Comparison of ENCODE assay signal across 8 cellular contexts in the genomic region with DNA sequence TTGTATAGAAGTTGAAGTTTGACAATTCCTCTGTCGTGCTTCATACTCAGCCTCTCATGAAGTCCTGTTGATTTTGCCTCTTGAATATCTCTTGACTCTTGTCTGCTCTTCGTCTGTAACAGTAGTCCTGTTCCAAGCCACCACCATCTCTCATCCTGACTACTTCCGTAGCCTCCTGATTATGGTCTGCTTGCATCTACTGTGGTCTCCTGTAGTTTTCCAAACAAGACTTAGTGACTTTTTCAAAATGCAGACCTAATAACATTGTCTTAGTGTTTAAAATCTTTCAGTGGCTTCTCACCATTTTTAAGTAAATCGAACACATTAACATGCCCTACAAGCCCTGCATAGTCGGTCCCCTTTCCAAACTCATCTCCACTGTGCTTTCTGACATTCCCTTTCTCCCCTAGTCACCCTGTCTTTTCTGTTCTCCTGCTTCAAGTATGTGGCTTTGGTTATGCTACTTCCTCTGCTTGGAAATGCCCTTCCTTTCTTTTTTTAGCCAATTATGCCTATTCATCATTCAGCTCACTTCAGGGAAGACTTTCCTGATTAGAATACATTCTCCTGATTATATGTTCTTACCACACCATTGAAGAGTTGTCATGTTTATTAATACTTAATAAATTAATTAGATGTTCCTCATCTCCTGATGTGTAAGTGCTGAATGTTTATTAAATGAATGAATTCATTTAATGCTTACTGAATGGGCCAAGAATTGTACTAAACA. TPM values are rescaled to one million over a fixed set of nuclear protein-coding genes. Genes with fewer than 3 reads are reported as not detected.
DNase-seq lines count a peak whose midpoint lies in the region; TF ChIP-seq lines count a peak whose summit lies in the region.

No MANE protein-coding gene starts in this region.

- H3K9me2 ChIP-seq in DOHH2 (replicated peaks; ENCODE audit: control insufficient read depth, low read length) (no peaks in the 10 kb centered on the region), MM.1S (replicated peaks; ENCODE audit: insufficient read depth, low read length) (no peaks in the 10 kb centered on the region)

- peak overlapping the region; percentile 82 for H3K4me3 ChIP-seq in DOHH2 (ENCODE audit: low read length)
- H3K4me3 ChIP-seq in MM.1S (ENCODE audit: low read length) = peak overlapping the region; percentile 80

- TF ChIP-seq CTCF in DOHH2 (IDR thresholded peaks at IDR 0.05; ENCODE audit: low read depth, low read length, poor library complexity, severe bottlenecking) (no peak), MM.1S (IDR thresholded peaks at IDR 0.05; ENCODE audit: low read length) (no peak), neural crest cell (conservative IDR thresholded peaks at IDR 0.05) (no peak)

- peak overlapping the region; percentile 87 for H3K4me2 ChIP-seq in DOHH2 (ENCODE audit: low read length)
- peak overlapping the region; percentile 72 for H3K4me2 ChIP-seq in MM.1S (ENCODE audit: low read depth, low read length)

- H3K9me3 Mint-ChIP-seq in neural crest cell = no peaks in the 10 kb centered on the region

- H3K27me3 ChIP-seq in DOHH2 (ENCODE audit: control insufficient read depth, low read length) (no peaks in the 10 kb centered on the region), MM.1S (replicated peaks; ENCODE audit: insufficient read depth, low read length) (no peaks in the 10 kb centered on the region)

- no peaks in the 10 kb centered on the region for H3K36me3 ChIP-seq in DOHH2 (ENCODE audit: control insufficient read depth, low read length)
- H3K36me3 ChIP-seq in MM.1S (replicated peaks; ENCODE audit: insufficient read depth, low read length) = no peaks in the 10 kb centered on the region

- no peaks in the 10 kb centered on the region for H3K9me3 ChIP-seq in DOHH2 (ENCODE audit: control insufficient read depth, insufficient read depth, low read length)
- no peaks in the 10 kb centered on the region for H3K9me3 ChIP-seq in MM.1S (replicated peaks; ENCODE audit: insufficient read depth, low read length)

- peak overlapping the region; percentile 99 for H3K4me3 Mint-ChIP-seq in neural crest cell

- no peak overlapping the region for H2AFZ ChIP-seq in MM.1S (ENCODE audit: low read length)

- no peaks in the 10 kb centered on the region for H3F3A ChIP-seq in DOHH2 (ENCODE audit: control insufficient read depth, insufficient read depth)
- H3F3A ChIP-seq in MM.1S (ENCODE audit: insufficient read depth, low read length) = peaks cover 10% of the 10 kb centered on the region; the same call in 1 of the 2 replicates

- H3K4me1 ChIP-seq in DOHH2 (ENCODE audit: control insufficient read depth, low read length) (peaks cover 19% of the 10 kb centered on the region), MM.1S (ENCODE audit: low read length) (peaks cover 16% of the 10 kb centered on the region)

- H3K27ac ChIP-seq in DOHH2 (ENCODE audit: low read depth, low read length) (no peak overlapping the region), MM.1S (ENCODE audit: low read length) (no peak overlapping the region)

- H3K4me1 Mint-ChIP-seq in neural crest cell = peaks cover 34% of the 10 kb centered on the region

- H3K27me3 Mint-ChIP-seq in neural crest cell (ENCODE audit: low read depth) = no peaks in the 10 kb centered on the region

- H4K20me1 ChIP-seq in DOHH2 (ENCODE audit: control insufficient read depth, insufficient read depth, low read depth, low read length) (no peaks in the 10 kb centered on the region), MM.1S (ENCODE audit: insufficient read depth, low read length) (no peaks in the 10 kb centered on the region)

- H3K27ac Mint-ChIP-seq in neural crest cell (ENCODE audit: unreplicated experiment) = peak overlapping the region; percentile 10

- H3K36me3 Mint-ChIP-seq in neural crest cell (ENCODE audit: low read depth) = no peaks in the 10 kb centered on the region

- H3K79me2 ChIP-seq in DOHH2 (ENCODE audit: control insufficient read depth, low read length) (peaks cover 62% of the 10 kb centered on the region), MM.1S (ENCODE audit: low read length) (peaks cover 67% of the 10 kb centered on the region)

- DNase-seq in MM.1S (no peak), dermis blood vessel endothelial cell (peak; percentile 20), neural crest cell (ENCODE audit: low read depth, low spot score) (no peak), SW480 (ENCODE audit: low spot score) (no peak), NCI-H526 treated with DMSO at 0.1 percent for 48 hours (lab: John Stamatoyannopoulos, UW) (no peak), NCI-H774 (lab: John Stamatoyannopoulos, UW) (no peak), NOMO-1 (lab: John Stamatoyannopoulos, UW; ENCODE audit: unreplicated experiment in 2 of 2) (no peak)

- no peak overlapping the region; the same call in 1 of the 2 replicates for H3K9ac ChIP-seq in MM.1S (ENCODE audit: low read length)

RNA-seq across cellular contexts. Expression of a gene that starts 2.0 kb away (rescaled TPM):
- total RNA-seq in dermis blood vessel endothelial cell = 49.2 and 52.9 TPM in 2 replicates
- 56.2 and 59.8 TPM in 2 replicates for total RNA-seq in neural crest cell

RNA-seq across cellular contexts. Expression of a gene that starts 2.1 kb away (rescaled TPM):
- total RNA-seq in dermis blood vessel endothelial cell (0.17 and 0.33 TPM in 2 replicates), neural crest cell (3.5 and 4.1 TPM in 2 replicates)
